Comparison of ENCODE assay signal across 2 cellular contexts in the genomic region with DNA sequence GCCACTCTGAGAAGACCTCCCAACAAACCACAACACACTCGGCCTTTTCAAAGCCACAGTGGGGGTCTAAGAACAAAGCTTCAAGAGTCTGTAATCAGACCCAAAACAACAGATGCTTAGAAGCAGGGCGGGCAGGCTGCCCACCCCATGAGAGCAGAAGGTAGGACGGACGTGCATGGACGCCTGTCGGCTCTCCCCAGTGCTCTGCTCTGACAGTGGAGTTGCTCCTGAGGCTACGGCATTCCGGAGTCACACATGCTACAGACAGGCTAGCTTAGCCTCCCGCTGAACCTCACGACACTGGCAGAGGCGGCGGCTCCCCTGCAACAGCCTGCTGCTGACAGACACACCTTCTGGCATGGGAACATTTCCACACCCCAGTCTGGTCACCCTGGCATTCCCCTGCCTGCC.
TF ChIP-seq lines count a peak whose summit lies in the region.

No MANE protein-coding gene starts in this region.

TF ChIP-seq in IMR-90, 13 proteins besides CTCF, POLR2A, EP300 and RAD21 (continued from another document):
- no peak for TF ChIP-seq USF2 (IDR thresholded peaks at IDR 0.05; ENCODE audit: low read depth, low read length)
- no peak for TF ChIP-seq RCOR1 (IDR thresholded peaks at IDR 0.05; ENCODE audit: insufficient replicate concordance, low read length)
- TF ChIP-seq FOS (IDR thresholded peaks at IDR 0.05; ENCODE audit: low read depth, low read length) = no peak
- TF ChIP-seq, protein P1, sequence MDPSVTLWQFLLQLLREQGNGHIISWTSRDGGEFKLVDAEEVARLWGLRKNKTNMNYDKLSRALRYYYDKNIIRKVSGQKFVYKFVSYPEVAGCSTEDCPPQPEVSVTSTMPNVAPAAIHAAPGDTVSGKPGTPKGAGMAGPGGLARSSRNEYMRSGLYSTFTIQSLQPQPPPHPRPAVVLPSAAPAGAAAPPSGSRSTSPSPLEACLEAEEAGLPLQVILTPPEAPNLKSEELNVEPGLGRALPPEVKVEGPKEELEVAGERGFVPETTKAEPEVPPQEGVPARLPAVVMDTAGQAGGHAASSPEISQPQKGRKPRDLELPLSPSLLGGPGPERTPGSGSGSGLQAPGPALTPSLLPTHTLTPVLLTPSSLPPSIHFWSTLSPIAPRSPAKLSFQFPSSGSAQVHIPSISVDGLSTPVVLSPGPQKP (IDR thresholded peaks at IDR 0.05; ENCODE audit: borderline replicate concordance, low read depth, low read length) = no peak
- no peak for TF ChIP-seq BHLHE40 (IDR thresholded peaks at IDR 0.05; ENCODE audit: low read depth, low read length)
- no peak for TF ChIP-seq NFE2L2 (IDR thresholded peaks at IDR 0.05; ENCODE audit: low read depth, low read length)
- TF ChIP-seq SMC3 (IDR thresholded peaks at IDR 0.05; ENCODE audit: low read depth, low read length) = no peak
- no peak for TF ChIP-seq MAFK (IDR thresholded peaks at IDR 0.05; ENCODE audit: low read depth, low read length)
- TF ChIP-seq MXI1 (IDR thresholded peaks at IDR 0.05; ENCODE audit: borderline replicate concordance, low read depth, low read length) = no peak
- TF ChIP-seq MAZ (IDR thresholded peaks at IDR 0.05; ENCODE audit: borderline replicate concordance, low read depth, low read length) = no peak
- no peak for TF ChIP-seq CEBPB (IDR thresholded peaks at IDR 0.05; ENCODE audit: low read depth, low read length)

TF ChIP-seq in WTC11, 78 proteins besides CTCF, POLR2A, EP300 and RAD21 (continued from another document):
- TF ChIP-seq ATF6 (CRISPR knock-in tag; IDR thresholded peaks at IDR 0.05) (no peak), ZNF138 (CRISPR knock-in tag; conservative IDR thresholded peaks at IDR 0.05) (no peak), JUN (CRISPR knock-in tag; IDR thresholded peaks at IDR 0.05) (no peak), ZNF423 (CRISPR knock-in tag; IDR thresholded peaks at IDR 0.05) (no peak), NFYB (CRISPR knock-in tag; conservative IDR thresholded peaks at IDR 0.05; ENCODE audit: low read depth) (no peak), TEAD1 (CRISPR knock-in tag; IDR thresholded peaks at IDR 0.05) (no peak), TP53 (CRISPR knock-in tag; IDR thresholded peaks at IDR 0.05) (no peak)
- TF ChIP-seq, protein P2, sequence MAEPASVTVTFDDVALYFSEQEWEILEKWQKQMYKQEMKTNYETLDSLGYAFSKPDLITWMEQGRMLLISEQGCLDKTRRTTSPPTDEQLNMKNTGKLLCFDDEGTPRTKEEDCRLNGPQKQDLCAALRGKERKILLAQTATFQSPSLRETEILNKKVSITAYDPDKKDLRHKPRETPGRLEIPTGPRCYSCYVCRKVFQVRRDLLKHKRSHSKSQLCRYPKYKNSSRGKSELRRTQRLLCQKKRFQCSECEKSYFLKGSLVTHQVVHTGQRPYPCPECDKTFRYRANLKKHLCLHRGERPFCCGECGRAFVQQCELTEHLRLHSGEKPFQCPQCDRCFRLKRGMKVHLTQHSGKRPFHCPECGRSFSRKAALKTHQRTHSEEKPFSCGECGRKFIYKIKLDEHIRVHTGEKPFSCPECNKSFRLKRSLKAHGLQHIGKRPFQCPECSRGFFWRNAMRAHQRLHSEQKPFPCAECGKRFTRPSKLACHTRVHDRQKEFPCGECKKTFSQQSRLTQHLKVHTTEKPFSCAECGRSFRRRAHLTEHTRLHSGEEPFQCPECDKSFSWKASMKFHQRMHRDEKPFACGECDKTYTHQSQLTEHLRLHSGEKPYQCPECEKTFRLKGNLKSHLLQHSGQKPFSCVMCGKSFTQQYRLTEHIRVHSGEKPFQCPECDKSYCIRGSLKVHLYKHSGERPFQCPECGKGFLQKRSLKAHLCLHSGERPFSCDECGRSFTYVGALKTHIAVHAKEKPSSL (CRISPR knock-in tag; conservative IDR thresholded peaks at IDR 0.05) = no peak
- TF ChIP-seq, protein P3, sequence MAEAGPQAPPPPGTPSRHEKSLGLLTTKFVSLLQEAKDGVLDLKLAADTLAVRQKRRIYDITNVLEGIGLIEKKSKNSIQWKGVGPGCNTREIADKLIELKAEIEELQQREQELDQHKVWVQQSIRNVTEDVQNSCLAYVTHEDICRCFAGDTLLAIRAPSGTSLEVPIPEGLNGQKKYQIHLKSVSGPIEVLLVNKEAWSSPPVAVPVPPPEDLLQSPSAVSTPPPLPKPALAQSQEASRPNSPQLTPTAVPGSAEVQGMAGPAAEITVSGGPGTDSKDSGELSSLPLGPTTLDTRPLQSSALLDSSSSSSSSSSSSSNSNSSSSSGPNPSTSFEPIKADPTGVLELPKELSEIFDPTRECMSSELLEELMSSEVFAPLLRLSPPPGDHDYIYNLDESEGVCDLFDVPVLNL (CRISPR knock-in tag; IDR thresholded peaks at IDR 0.05; ENCODE audit: borderline replicate concordance, low read depth) = no peak
- TF ChIP-seq, protein P4, sequence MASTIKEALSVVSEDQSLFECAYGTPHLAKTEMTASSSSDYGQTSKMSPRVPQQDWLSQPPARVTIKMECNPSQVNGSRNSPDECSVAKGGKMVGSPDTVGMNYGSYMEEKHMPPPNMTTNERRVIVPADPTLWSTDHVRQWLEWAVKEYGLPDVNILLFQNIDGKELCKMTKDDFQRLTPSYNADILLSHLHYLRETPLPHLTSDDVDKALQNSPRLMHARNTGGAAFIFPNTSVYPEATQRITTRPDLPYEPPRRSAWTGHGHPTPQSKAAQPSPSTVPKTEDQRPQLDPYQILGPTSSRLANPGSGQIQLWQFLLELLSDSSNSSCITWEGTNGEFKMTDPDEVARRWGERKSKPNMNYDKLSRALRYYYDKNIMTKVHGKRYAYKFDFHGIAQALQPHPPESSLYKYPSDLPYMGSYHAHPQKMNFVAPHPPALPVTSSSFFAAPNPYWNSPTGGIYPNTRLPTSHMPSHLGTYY (CRISPR knock-in tag; IDR thresholded peaks at IDR 0.05) = no peak
- TF ChIP-seq, protein P5, sequence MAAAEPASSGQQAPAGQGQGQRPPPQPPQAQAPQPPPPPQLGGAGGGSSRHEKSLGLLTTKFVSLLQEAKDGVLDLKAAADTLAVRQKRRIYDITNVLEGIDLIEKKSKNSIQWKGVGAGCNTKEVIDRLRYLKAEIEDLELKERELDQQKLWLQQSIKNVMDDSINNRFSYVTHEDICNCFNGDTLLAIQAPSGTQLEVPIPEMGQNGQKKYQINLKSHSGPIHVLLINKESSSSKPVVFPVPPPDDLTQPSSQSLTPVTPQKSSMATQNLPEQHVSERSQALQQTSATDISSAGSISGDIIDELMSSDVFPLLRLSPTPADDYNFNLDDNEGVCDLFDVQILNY (CRISPR knock-in tag; IDR thresholded peaks at IDR 0.05) = no peak
